In genomic region chr5:161934486-161934885, GRCh38 we compare ENCODE assay signal across 19 cellular contexts.
DNase-seq lines count a peak whose midpoint lies in the region; ATAC-seq and TF ChIP-seq lines count a peak whose summit lies in the region.
"Had no signal": no experiment of that assay in that cellular context is flagged by ENCODE, and none has a peak within 500 bp of the region (broad histone marks: within the 10 kb centered on the region; RNA-seq: fewer than 3 reads in every experiment).

No MANE protein-coding gene starts in this region.

- no peaks in the 10 kb centered on the region for H3K4me1 ChIP-seq in ascending aorta
- H3K4me1 ChIP-seq: A549; BE2C; BLaER1 treated with 17β-estradiol and CSF1 and Interleukin-3, amounts not matched to agents 10 nM and 100 nM had no signal

- DNase-seq in DMS79 (lab: John Stamatoyannopoulos, UW) (peak; percentile 60), NB4 (ENCODE audit: low read depth) (peak; percentile 5), NCI-H1694 treated with DMSO at 0.1 percent for 48 hours (lab: John Stamatoyannopoulos, UW) (no peak), ascending aorta (ENCODE audit: low spot score in 2 of 2) (no peak)
- DNase-seq: 8988T; ACHN; AML-193; BE2C; CD4-positive, alpha-beta T cell; CD8-positive, alpha-beta memory T cell; DMS 273 treated with DMSO at 0.1 percent for 48 hours; DND-41; GM23248; H7; HCEC 1CT had no signal

- H3K27me3 ChIP-seq in ascending aorta, result no peaks in the 10 kb centered on the region
- H3K27me3 ChIP-seq: BE2C; BLaER1 treated with 17β-estradiol and CSF1 and Interleukin-3, amounts not matched to agents 10 nM and 100 nM had no signal

- no peak overlapping the region for H3K27ac ChIP-seq in ascending aorta
- H3K27ac ChIP-seq: A549; BLaER1 treated with 17β-estradiol and CSF1 and Interleukin-3, amounts not matched to agents 10 nM and 100 nM; GM23248 had no signal

- no peak for TF ChIP-seq CTCF in NB4 (IDR thresholded peaks at IDR 0.05; ENCODE audit: low read depth, low read length)
- no peak for TF ChIP-seq CTCF in ascending aorta (IDR thresholded peaks at IDR 0.05)

- peak; percentile 56 for ATAC-seq in HG03432 (IDR thresholded peaks at IDR 0.05; ENCODE audit: unreplicated experiment)
- ATAC-seq in GM21576 (IDR thresholded peaks at IDR 0.05; ENCODE audit: unreplicated experiment), result no peak
- ATAC-seq: A549 had no signal

- H3K9me3 ChIP-seq in ascending aorta, result no peaks in the 10 kb centered on the region
- H3K9me3 ChIP-seq: A549; BE2C; BLaER1 treated with 17β-estradiol and CSF1 and Interleukin-3, amounts not matched to agents 10 nM and 100 nM had no signal

- intact Hi-C loops in ascending aorta (cut with DNase I), result no loop called here

- no peaks in the 10 kb centered on the region for H3K36me3 ChIP-seq in ascending aorta
- H3K36me3 ChIP-seq: BE2C; BLaER1 treated with 17β-estradiol and CSF1 and Interleukin-3, amounts not matched to agents 10 nM and 100 nM had no signal

- H3K4me3 ChIP-seq in NB4 (ENCODE audit: low read depth, low read length), result no peak overlapping the region
- H3K4me3 ChIP-seq in ascending aorta, result no peak overlapping the region
- H3K4me3 ChIP-seq: A549; BLaER1 treated with 17β-estradiol and CSF1 and Interleukin-3, amounts not matched to agents 10 nM and 100 nM; GM23248 had no signal

- TF ChIP-seq POLR2A in NB4 (IDR thresholded peaks at IDR 0.05; ENCODE audit: extremely low read depth, insufficient read length), result no peak

Comparison
In these comparisons a context has a peak if more than half of its experiments do, and no peak if none do; other contexts are left out.
1. DNase-seq: peak in DMS79 (single experiment) and NB4 (single experiment); none in NCI-H1694 treated with DMSO at 0.1 percent for 48 hours (single experiment) and ascending aorta (0 of 2).